Comparison of ENCODE assay signal across 13 cellular contexts in the genomic region with DNA sequence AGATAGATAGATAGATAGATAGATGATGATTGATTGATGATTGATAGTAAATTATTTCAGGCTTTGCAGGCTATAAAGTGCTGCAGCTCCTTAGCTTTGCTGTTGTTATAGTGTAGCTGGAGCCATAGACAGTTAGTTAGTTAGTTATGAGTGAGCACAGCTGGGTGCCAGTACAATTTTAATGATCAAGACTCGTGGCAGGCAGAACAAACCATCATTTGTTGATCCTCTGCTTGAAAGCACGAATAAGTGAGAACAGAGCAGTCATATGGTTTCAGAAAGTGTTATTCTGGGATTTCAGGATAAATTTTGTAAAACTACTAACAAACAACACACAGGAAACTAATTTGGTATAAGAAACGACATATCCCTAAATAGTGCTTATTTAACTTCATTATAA.
"Had no signal": no experiment of that assay in that cellular context is flagged by ENCODE, and none has a peak within 500 bp of the region (broad histone marks: within the 10 kb centered on the region; RNA-seq: fewer than 3 reads in every experiment).

No MANE protein-coding gene starts in this region.

- ATAC-seq: natural killer cell, pancreas had no signal

- H3K9me3 ChIP-seq: esophagus squamous epithelium, neutrophil, pancreas, testis had no signal

- DNase-seq: activated CD4-positive, alpha-beta T cell treated with anti-CD3 and anti-CD28 coated beads for 1 hour; activated CD8-positive, alpha-beta memory T cell treated with anti-CD3 and anti-CD28 coated beads for 24 hours; activated CD8-positive, alpha-beta memory T cell treated with anti-CD3 and anti-CD28 coated beads, Interleukin-2, amount 50 U/mL, for 48 hours; activated gamma-delta T cell treated with Interleukin-2 at 50 U/mL for 16 hours; effector CD8-positive, alpha-beta T cell; esophagus squamous epithelium; natural killer cell; pancreas; stimulated activated CD4-positive, alpha-beta T cell treated with anti-CD3 and anti-CD28 coated beads, Interleukin-2, amount 100 ng/mL, for 24 hours; T-helper 2 cell; testis; WERI-Rb-1 had no signal

- H3K4me1 ChIP-seq: esophagus squamous epithelium, testis had no signal

- H3K4me3 ChIP-seq: esophagus squamous epithelium, pancreas, testis had no signal

- H3K27ac ChIP-seq: esophagus squamous epithelium, neutrophil, pancreas, testis, WERI-Rb-1 had no signal

- H3K27me3 ChIP-seq: esophagus squamous epithelium, neutrophil, pancreas, testis had no signal
